In the genomic region with DNA sequence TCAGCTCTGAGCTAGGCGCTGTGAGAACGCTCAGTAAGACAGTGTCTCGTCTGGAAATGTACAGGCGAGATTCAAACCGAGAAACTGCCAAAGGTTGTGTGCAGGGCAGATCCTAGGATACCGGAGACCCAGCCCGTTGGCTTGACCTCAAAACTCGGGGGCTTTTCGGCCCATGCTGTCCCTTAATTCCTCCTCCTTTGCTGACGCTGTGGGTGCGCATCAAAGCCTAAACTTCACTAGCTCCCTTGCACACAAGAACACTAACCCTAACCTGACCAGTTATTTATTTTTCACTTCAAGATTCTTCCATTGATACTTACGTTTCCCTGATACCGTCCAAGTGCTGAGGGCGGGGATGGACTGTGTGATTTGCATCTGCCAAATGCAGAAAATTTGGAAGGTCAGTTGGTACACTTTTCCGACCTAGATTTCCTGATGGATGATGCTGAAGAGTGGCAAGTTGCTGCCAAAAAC, we compare ENCODE assay signal across 8 cellular contexts. TPM values are rescaled to one million over a fixed set of nuclear protein-coding genes. Genes with fewer than 3 reads are reported as not detected.
DNase-seq lines count a peak whose midpoint lies in the region; ATAC-seq and TF ChIP-seq lines count a peak whose summit lies in the region.

No MANE protein-coding gene starts in this region.

- CTCF ChIA-PET in RWPE1 (lab: Yijun Ruan, JAX) = interaction anchor here (1.7 kb wide), 1 partner anchor 81 kb away, joined by 5 read pairs; no protein-coding TSS in a partner anchor

- no peaks in the 10 kb centered on the region for H3K36me3 ChIP-seq in esophagus squamous epithelium
- H3K36me3 ChIP-seq in parathyroid adenoma (ENCODE audit: control insufficient read depth, insufficient read depth, low read length) = no peaks in the 10 kb centered on the region

- peak overlapping the region; percentile 88 for H3K9ac ChIP-seq in parathyroid adenoma

- no peak for ATAC-seq in HG02884 (IDR thresholded peaks at IDR 0.05; ENCODE audit: unreplicated experiment)
- ATAC-seq in HG02759 (IDR thresholded peaks at IDR 0.05; ENCODE audit: unreplicated experiment) = no peak

- H3K9me3 ChIP-seq in esophagus squamous epithelium = no peaks in the 10 kb centered on the region
- no peaks in the 10 kb centered on the region for H3K9me3 ChIP-seq in parathyroid adenoma (ENCODE audit: control insufficient read depth, low read length)

- intact Hi-C loops in esophagus squamous epithelium (cut with DNase I) = loop anchor here (10.0 kb wide), 1 partner anchor 70 kb away; no protein-coding TSS in a partner anchor

- peaks cover 33% of the 10 kb centered on the region for H3K79me2 ChIP-seq in parathyroid adenoma

- H3K27ac ChIP-seq in RWPE1 (peak overlapping the region; percentile 98), esophagus squamous epithelium (peak overlapping the region; percentile 92 to 96 (median 94)), parathyroid adenoma (peak overlapping the region; percentile 99)

- POLR2A ChIA-PET in RWPE1 (lab: Yijun Ruan, JAX; ENCODE audit: low non-redundant PET) = no interaction called here

- no peak for TF ChIP-seq CTCF in GM12875 (IDR thresholded peaks at IDR 0.05; ENCODE audit: borderline replicate concordance, insufficient read depth, low read depth, low read length)
- TF ChIP-seq CTCF in RWPE1 (conservative IDR thresholded peaks at IDR 0.05; ENCODE audit: low read depth) = no peak
- no peak for TF ChIP-seq CTCF in esophagus squamous epithelium (IDR thresholded peaks at IDR 0.05)
- no peak for TF ChIP-seq CTCF in parathyroid adenoma (IDR thresholded peaks at IDR 0.05)

- DNase-seq in RWPE1 (ENCODE audit: low spot score) (no peak), esophagus squamous epithelium (lab: John Stamatoyannopoulos, UW) (no peak), DMS79 treated with DMSO at 0.1 percent for 48 hours (lab: John Stamatoyannopoulos, UW) (no peak), RPMI8226 (no peak)

- H3K4me1 ChIP-seq in esophagus squamous epithelium (peaks cover 26 to 73% (median 29%) of the 10 kb centered on the region in 3 donors), parathyroid adenoma (peaks cover 17% of the 10 kb centered on the region)

- H3K4me2 ChIP-seq in parathyroid adenoma (ENCODE audit: low read length) = peak overlapping the region; percentile 85

- H3K27me3 ChIP-seq in esophagus squamous epithelium (no peaks in the 10 kb centered on the region), parathyroid adenoma (ENCODE audit: control insufficient read depth, insufficient read depth, low read length) (no peaks in the 10 kb centered on the region)

- 1 to 2% methylated on average over 10 to 13 of the region's 15 CpGs for WGBS in esophagus squamous epithelium, 2 donors

- peak overlapping the region; percentile 86 for H3K4me3 ChIP-seq in GM12875 (ENCODE audit: low read depth, low read length)
- H3K4me3 ChIP-seq in esophagus squamous epithelium = peak overlapping the region; percentile 85 to 97 (median 92)
- peak overlapping the region; percentile 98 for H3K4me3 ChIP-seq in parathyroid adenoma (ENCODE audit: low read depth, low read length)

- peak overlapping the region; percentile 84 for H2AFZ ChIP-seq in parathyroid adenoma

- TF ChIP-seq POLR2A in esophagus squamous epithelium (IDR thresholded peaks at IDR 0.05) = no peak

RNA-seq across cellular contexts. Expression of gene AAK1, which starts 1.0 kb away (rescaled TPM):
- 10 to 100 TPM; 28.0 to 35.5 (median 32.8) TPM for total RNA-seq in esophagus squamous epithelium
